Comparison of ENCODE assay signal across 21 cellular contexts in the genomic region with DNA sequence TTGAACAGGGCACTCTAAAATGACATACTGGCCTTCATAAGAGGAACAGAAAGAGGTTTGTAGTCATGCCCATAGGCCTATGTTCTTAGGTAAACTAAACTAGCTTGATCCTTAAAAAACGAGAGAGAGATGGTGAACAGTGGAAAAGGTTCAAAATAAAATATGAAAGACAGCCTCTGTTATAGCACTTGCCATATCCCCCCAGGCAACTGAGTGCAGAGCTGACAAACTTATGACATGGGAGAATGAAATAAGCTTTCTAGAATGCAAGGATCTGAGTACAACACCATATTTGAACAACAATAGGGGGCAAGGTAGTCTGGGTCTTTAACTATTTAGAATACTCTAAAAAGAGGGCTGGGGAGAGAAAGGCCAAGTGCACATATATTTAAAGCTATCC.
"Had no signal": no experiment of that assay in that cellular context is flagged by ENCODE, and none has a peak within 500 bp of the region (broad histone marks: within the 10 kb centered on the region; RNA-seq: fewer than 3 reads in every experiment).

No MANE protein-coding gene starts in this region.

- H3K36me3 ChIP-seq: esophagus muscularis mucosa, gastroesophageal sphincter, ovary, right atrium auricular region, sigmoid colon, stomach, thoracic aorta, transverse colon had no signal

- H3K27ac ChIP-seq: dorsolateral prefrontal cortex, epithelial cell of prostate, esophagus muscularis mucosa, gastroesophageal sphincter, ovary, right atrium auricular region, sigmoid colon, thoracic aorta had no signal

- H3K4me3 ChIP-seq: dorsolateral prefrontal cortex, esophagus muscularis mucosa, gastroesophageal sphincter, ovary, right atrium auricular region, sigmoid colon, skin epidermis, stomach, thoracic aorta, transverse colon had no signal

- H3K4me1 ChIP-seq: esophagus muscularis mucosa, gastroesophageal sphincter, right atrium auricular region, sigmoid colon, transverse colon had no signal

- H3K27me3 ChIP-seq: dorsolateral prefrontal cortex, esophagus muscularis mucosa, gastroesophageal sphincter, ovary, right atrium auricular region, sigmoid colon, stomach, transverse colon had no signal

- DNase-seq: cortex of kidney; dorsolateral prefrontal cortex; effector CD8-positive, alpha-beta T cell; glutamatergic neuron; islet precursor cell; mammary epithelial cell; natural killer cell; nucleus accumbens; ovary; sigmoid colon; stimulated activated CD4-positive, alpha-beta T cell treated with anti-CD3 and anti-CD28 coated beads, Interleukin-12 subunit alpha, Interleukin-12 subunit beta, amount 100 ng/mL, for 4 hours; stimulated activated naive CD4-positive, alpha-beta T cell; stomach; substantia nigra; transverse colon had no signal

- H3K9me3 ChIP-seq: esophagus muscularis mucosa, gastroesophageal sphincter, ovary, right atrium auricular region, sigmoid colon, stomach, thoracic aorta, transverse colon had no signal
